ENCODE assay signal across 16 cellular contexts in the genomic region with DNA sequence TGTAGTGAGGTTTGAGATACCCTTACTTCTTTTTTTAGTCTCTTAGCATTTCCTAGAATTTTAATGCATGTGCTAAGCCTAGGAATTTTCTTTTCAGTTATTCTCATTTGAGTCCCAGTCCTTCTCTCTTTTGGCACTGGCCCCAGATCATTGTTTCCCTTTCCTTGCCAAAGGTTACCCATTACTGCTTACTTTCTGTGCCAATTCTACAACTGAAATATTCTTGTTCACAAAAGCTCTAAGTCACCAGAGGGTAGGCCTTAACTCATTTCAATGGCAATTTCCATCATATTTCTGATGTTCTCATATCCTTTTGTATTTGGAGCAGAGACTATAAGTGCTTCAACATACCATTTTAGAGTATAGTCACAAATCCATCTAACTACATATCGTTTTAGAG.
DNase-seq lines count a peak whose midpoint lies in the region; ATAC-seq, FAIRE-seq and TF ChIP-seq lines count a peak whose summit lies in the region.
"Had no signal": no experiment of that assay in that cellular context is flagged by ENCODE, and none has a peak within 500 bp of the region (broad histone marks: within the 10 kb centered on the region; RNA-seq: fewer than 3 reads in every experiment).

No MANE protein-coding gene starts in this region.

- no peaks in the 10 kb centered on the region for H3K27me3 ChIP-seq in K562 (ENCODE audit: control insufficient read depth in 2 of 2, insufficient read depth in 2 of 2, low read length in 2 of 2)
- H3K27me3 ChIP-seq: left lung, neutrophil, SJSA1 had no signal

- H3K9me1 ChIP-seq in K562 (ENCODE audit: control insufficient read depth, insufficient read depth, low read length), result no peaks in the 10 kb centered on the region

- H3K4me1 ChIP-seq in K562 (replicated peaks in 1 of 2; ENCODE audit: control insufficient read depth in 2 of 2, insufficient read depth in 2 of 2, low read length in 2 of 2), result no peaks in the 10 kb centered on the region
- H3K4me1 ChIP-seq: left lung, SJSA1 had no signal

- H3K79me2 ChIP-seq in K562 (ENCODE audit: control insufficient read depth, insufficient read depth, low read length), result no peaks in the 10 kb centered on the region

- POLR2A ChIA-PET in K562 (lab: Yijun Ruan, JAX), result interaction anchor here (0.6 kb wide), 1 partner anchor 9 kb away, joined by 3 read pairs; no protein-coding TSS in a partner anchor

- H4K20me1 ChIP-seq in K562 (replicated peaks; ENCODE audit: control insufficient read depth, insufficient read depth, low read length), result no peaks in the 10 kb centered on the region

- no peak overlapping the region for H3K4me3 ChIP-seq in K562
- H3K4me3 ChIP-seq: left lung, SJSA1 had no signal

- H3K9ac ChIP-seq in K562 (ENCODE audit: insufficient read depth in 1 of 2, low read depth in 2 of 2, low read length in 2 of 2), result no peak overlapping the region

- in situ Hi-C loops in K562 (cut with MboI), result no loop called here

- 0 out of 2 replicates have a peak overlapping the region, but pooled peaks have one; percentile 16 for H2AFZ ChIP-seq in K562 (ENCODE audit: low read depth, low read length)

- no peak for ATAC-seq in K562
- ATAC-seq in GM19351 (IDR thresholded peaks at IDR 0.05; ENCODE audit: unreplicated experiment), result no peak
- no peak for ATAC-seq in GM18511 (IDR thresholded peaks at IDR 0.05; ENCODE audit: unreplicated experiment)
- ATAC-seq: left lung had no signal

- H3K27ac ChIP-seq in K562 (ENCODE audit: extremely low read depth, low read depth, low read length), result no peak overlapping the region
- H3K27ac ChIP-seq: C4-2B, neutrophil, SJSA1 had no signal

- intact Hi-C loops in K562 (cut with micrococcal nuclease), result no loop called here

- 7% methylated on average over 1 of the region's 1 CpG for WGBS in K562 (ENCODE audit: insufficient coverage, low coverage, missing lambda C conversion rate)

- no peak for TF ChIP-seq CTCF in K562 (IDR thresholded peaks at IDR 0.05 in 2 of 3, conservative IDR thresholded peaks at IDR 0.05 in 1 of 3; ENCODE audit: insufficient read depth in 2 of 3, low read depth in 1 of 3, low read length in 3 of 3)

- no peak overlapping the region for H3K4me2 ChIP-seq in K562 (ENCODE audit: insufficient read depth, low read length)

- no TSS peak for BruUV-seq in K562 (replicated peaks; lab: Mats Ljungman, UMichigan)

- TF ChIP-seq RAD21 in K562 (CRISPR knock-in tag; conservative IDR thresholded peaks at IDR 0.05 in 1 of 2, IDR thresholded peaks at IDR 0.05 in 1 of 2), result no peak

- CTCF ChIA-PET in K562 (lab: Yijun Ruan, JAX; ENCODE audit: low intra/inter-chr PET ratio), result no interaction called here

- DNase-seq in GM18507 (ENCODE audit: extremely low spot score, insufficient read length, low read depth) (no peak), M059J (ENCODE audit: low read depth) (peak; percentile 39), K562 (ENCODE audit: extremely low read depth in 1 of 4, low spot score in 3 of 4) (no peak), myocyte (ENCODE audit: low read depth) (peak; percentile 19), DMS153 (lab: John Stamatoyannopoulos, UW) (no peak)
- no peak for DNase-seq in stimulated activated CD4-positive, alpha-beta T cell treated with anti-CD3 and anti-CD28 coated beads, Interleukin-1b, Interleukin-23, amount 100 ng/mL, for 48 hours
- DNase-seq: activated B cell treated with CpG ODN at 0.5 μM for 24 hours, left lung, NCI-H146, NCI-H774 had no signal

- TF ChIP-seq POLR2A in K562 (conservative IDR thresholded peaks at IDR 0.05), result no peak

- H3K9me3 ChIP-seq in K562 (replicated peaks; ENCODE audit: control insufficient read depth, insufficient read depth, low read depth, low read length), result no peaks in the 10 kb centered on the region
- H3K9me3 ChIP-seq: neutrophil, SJSA1 had no signal

- no peak for TF ChIP-seq EP300 in K562 (IDR thresholded peaks at IDR 0.05; ENCODE audit: low read length)

- no peaks in the 10 kb centered on the region for H3K36me3 ChIP-seq in K562 (ENCODE audit: control insufficient read depth, insufficient read depth, low read length)
- H3K36me3 ChIP-seq: left lung, neutrophil, SJSA1 had no signal

- FAIRE-seq in GM18507 (lab: Jason Lieb, UNC), result peak; percentile 49
- no peak for FAIRE-seq in K562 (lab: Jason Lieb, UNC)
- FAIRE-seq: H1 had no signal

TF ChIP-seq in K562, 482 proteins besides CTCF, POLR2A, EP300 and RAD21:
- TF ChIP-seq, protein P1, sequence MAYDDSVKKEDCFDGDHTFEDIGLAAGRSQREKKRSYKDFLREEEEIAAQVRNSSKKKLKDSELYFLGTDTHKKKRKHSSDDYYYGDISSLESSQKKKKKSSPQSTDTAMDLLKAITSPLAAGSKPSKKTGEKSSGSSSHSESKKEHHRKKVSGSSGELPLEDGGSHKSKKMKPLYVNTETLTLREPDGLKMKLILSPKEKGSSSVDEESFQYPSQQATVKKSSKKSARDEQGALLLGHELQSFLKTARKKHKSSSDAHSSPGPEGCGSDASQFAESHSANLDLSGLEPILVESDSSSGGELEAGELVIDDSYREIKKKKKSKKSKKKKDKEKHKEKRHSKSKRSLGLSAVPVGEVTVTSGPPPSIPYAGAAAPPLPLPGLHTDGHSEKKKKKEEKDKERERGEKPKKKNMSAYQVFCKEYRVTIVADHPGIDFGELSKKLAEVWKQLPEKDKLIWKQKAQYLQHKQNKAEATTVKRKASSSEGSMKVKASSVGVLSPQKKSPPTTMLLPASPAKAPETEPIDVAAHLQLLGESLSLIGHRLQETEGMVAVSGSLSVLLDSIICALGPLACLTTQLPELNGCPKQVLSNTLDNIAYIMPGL (CRISPR knock-in tag; IDR thresholded peaks at IDR 0.05), result no peak
- no peak for TF ChIP-seq ZNF584 (CRISPR knock-in tag; IDR thresholded peaks at IDR 0.05; ENCODE audit: low read depth)
TF ChIP-seq in K562: peak in this region for 0.

Comparison
In these comparisons a context has a peak if more than half of its experiments do, and no peak if none do; other contexts are left out.
1. DNase-seq: peak in M059J (single experiment) and myocyte (single experiment); none in GM18507 (single experiment), K562 (0 of 4), stimulated activated CD4-positive, alpha-beta T cell treated with anti-CD3 and anti-CD28 coated beads, Interleukin-1b, Interleukin-23, amount 100 ng/mL, for 48 hours (single experiment) and DMS153 (single experiment).